In genomic region chr2:5697554-5697953, GRCh38 we compare ENCODE assay signal across 15 cellular contexts. TPM values are rescaled to one million over a fixed set of nuclear protein-coding genes. Genes with fewer than 3 reads are reported as not detected.
A peak's percentile ranks its signal among the peaks of the same experiment; 100 is the strongest.
DNase-seq lines count a peak whose midpoint lies in the region; ATAC-seq and TF ChIP-seq lines count a peak whose summit lies in the region.
"Had no signal": no experiment of that assay in that cellular context is flagged by ENCODE, and none has a peak within 500 bp of the region (broad histone marks: within the 10 kb centered on the region; RNA-seq: fewer than 3 reads in every experiment).

No MANE protein-coding gene starts in this region.

- no peak for TF ChIP-seq CTCF in AG04450 (IDR thresholded peaks at IDR 0.05; ENCODE audit: low read depth, low read length)
- no peak for TF ChIP-seq CTCF in H9 (conservative IDR thresholded peaks at IDR 0.05)

- no peak overlapping the region for H2BK15ac ChIP-seq in H9 (ENCODE audit: low read depth, low read length)

- peaks cover 14% of the 10 kb centered on the region for H3K23me2 ChIP-seq in H9 (ENCODE audit: insufficient read length, low read depth, low read length, poor library complexity, severe bottlenecking)

- H3K27me3 ChIP-seq in AG04450 (ENCODE audit: control insufficient read depth, insufficient read depth, low read length) (no peaks in the 10 kb centered on the region), H9 (ENCODE audit: insufficient read depth, low read length) (no peaks in the 10 kb centered on the region), muscle layer of colon (ENCODE audit: control insufficient read depth in 1 of 2, insufficient read depth in 2 of 2, low read length in 2 of 2) (peaks cover 0 to 25% of the 10 kb centered on the region in 2 donors)
- H3K27me3 ChIP-seq in naive thymus-derived CD4-positive, alpha-beta T cell (ENCODE audit: control insufficient read depth in 2 of 2, insufficient read depth in 2 of 2, low read length in 2 of 2): peaks cover 0 to 5% of the 10 kb centered on the region in 2 donors

- no peak overlapping the region for H2BK5ac ChIP-seq in H9 (ENCODE audit: insufficient read length, low read length)

- H4K5ac ChIP-seq in H9 (ENCODE audit: insufficient read length, low read depth, low read length): no peak overlapping the region

- H3K4me1 ChIP-seq in H9 (ENCODE audit: insufficient read depth, low read length) (no peaks in the 10 kb centered on the region), muscle layer of colon (ENCODE audit: insufficient read depth, low read length) (no peaks in the 10 kb centered on the region)
- no peaks in the 10 kb centered on the region for H3K4me1 ChIP-seq in naive thymus-derived CD4-positive, alpha-beta T cell (ENCODE audit: control insufficient read depth in 2 of 2, insufficient read depth in 2 of 2, low read length in 2 of 2)
- H3K4me1 ChIP-seq: colonic mucosa had no signal

- H3K27me3 Mint-ChIP-seq in H9 (ENCODE audit: low read depth): no peaks in the 10 kb centered on the region; the same call in none of the 2 replicates
- peaks cover 51 to 76% (median 62%) of the 10 kb centered on the region in 5 donors for H3K27me3 Mint-ChIP-seq in naive thymus-derived CD4-positive, alpha-beta T cell

- H4K8ac ChIP-seq in H9 (replicated peaks; ENCODE audit: insufficient read length, low read depth, low read length): no peak overlapping the region

- no peak overlapping the region for H2BK20ac ChIP-seq in H9 (ENCODE audit: low read depth, low read length, poor library complexity, severe bottlenecking)

- H2AK5ac ChIP-seq in H9 (ENCODE audit: insufficient read length, low read length): no peak overlapping the region

- H3K4me2 ChIP-seq in H9 (ENCODE audit: insufficient read depth, insufficient read length, low read length): peak overlapping the region; percentile 82

- no peak overlapping the region for H3K14ac ChIP-seq in H9 (ENCODE audit: insufficient read depth, low read length)

- H3K36me3 Mint-ChIP-seq in H9 (ENCODE audit: insufficient read depth in 1 of 3, low read depth in 3 of 3): peaks cover 14 to 40% (median 16%) of the 10 kb centered on the region in 3 experiments
- peaks cover 0 to 9% (median 0%) of the 10 kb centered on the region in 5 donors for H3K36me3 Mint-ChIP-seq in naive thymus-derived CD4-positive, alpha-beta T cell

- H3K9ac ChIP-seq in H9 (ENCODE audit: extremely low read depth, insufficient read length, low read length) (no peak overlapping the region), muscle layer of colon (ENCODE audit: low read length) (no peak overlapping the region)

- no peak overlapping the region for H3K18ac ChIP-seq in H9 (ENCODE audit: insufficient read length, low read depth, low read length)

- peaks cover 42 to 50% of the 10 kb centered on the region in 2 experiments for H3K4me1 Mint-ChIP-seq in H9
- H3K4me1 Mint-ChIP-seq in naive thymus-derived CD4-positive, alpha-beta T cell: peaks cover 0 to 24% (median 18%) of the 10 kb centered on the region in 7 donors

- H3K9me3 Mint-ChIP-seq in H9: peaks cover 0 to 2% of the 10 kb centered on the region in 2 experiments; a peak in 2 of 5 replicates
- H3K9me3 Mint-ChIP-seq in naive thymus-derived CD4-positive, alpha-beta T cell: peaks cover 0 to 14% (median 4%) of the 10 kb centered on the region in 11 donors
- H3K9me3 Mint-ChIP-seq: activated CD4-positive, alpha-beta memory T cell treated with anti-CD3 and anti-CD28 coated beads, Interleukin-2, amount 10 ng/mL, durations not matched to agents 7 days and 5 days had no signal

- H2BK120ac ChIP-seq in H9 (ENCODE audit: low read depth, low read length, poor library complexity, severe bottlenecking): no peak overlapping the region

- H3K79me2 ChIP-seq in H9 (ENCODE audit: insufficient read depth, low read length): peaks cover 9% of the 10 kb centered on the region; the same call in 1 of the 2 replicates

- peak overlapping the region in 2 of 3 experiments; percentile 75 to 79; a peak in 3 of 7 replicates for H3K27ac Mint-ChIP-seq in H9
- H3K27ac Mint-ChIP-seq in naive thymus-derived CD4-positive, alpha-beta T cell: no peak overlapping the region
- H3K27ac Mint-ChIP-seq: activated CD4-positive, alpha-beta memory T cell treated with anti-CD3 and anti-CD28 coated beads, Interleukin-2, amount 10 ng/mL, durations not matched to agents 7 days and 5 days had no signal

- H3K23ac ChIP-seq in H9 (ENCODE audit: insufficient read length, low read depth, low read length): no peak overlapping the region

- no peak overlapping the region for H3T11ph ChIP-seq in H9 (ENCODE audit: low read length)

- H3K27ac ChIP-seq in AG04450 (ENCODE audit: low read depth, low read length) (peak overlapping the region; percentile 21), H9 (ENCODE audit: insufficient read length, low read depth, low read length) (no peak overlapping the region), caudate nucleus (ENCODE audit: low read depth, low read length) (peak overlapping the region; percentile 52), muscle layer of colon (ENCODE audit: low read depth, low read length) (peak overlapping the region; percentile 52)
- no peak overlapping the region for H3K27ac ChIP-seq in naive thymus-derived CD4-positive, alpha-beta T cell (ENCODE audit: low read depth, low read length)
- H3K27ac ChIP-seq: colonic mucosa had no signal

- no peak for ATAC-seq in naive thymus-derived CD4-positive, alpha-beta T cell
- ATAC-seq in GM21526 (IDR thresholded peaks at IDR 0.05; ENCODE audit: low FRiP score, unreplicated experiment): no peak

- intact Hi-C loops in naive thymus-derived CD4-positive, alpha-beta T cell (cut with micrococcal nuclease): no loop called here

- H2BK12ac ChIP-seq in H9 (ENCODE audit: insufficient read length, low read depth, low read length): no peak overlapping the region

- H4K91ac ChIP-seq in H9 (ENCODE audit: insufficient read length, low read depth, low read length): no peak overlapping the region

- CTCF ChIA-PET in AG04450 (lab: Charles Lee): no interaction called here
- CTCF ChIA-PET in naive thymus-derived CD4-positive, alpha-beta T cell (lab: Charles Lee): no interaction called here

- H3K9me3 ChIP-seq in AG04450 (ENCODE audit: control insufficient read depth, insufficient read depth, low read length) (no peaks in the 10 kb centered on the region; the same call in 1 of the 2 replicates), H9 (ENCODE audit: control insufficient read depth, low read depth, low read length) (no peaks in the 10 kb centered on the region), muscle layer of colon (ENCODE audit: low read length) (no peaks in the 10 kb centered on the region)
- H3K9me3 ChIP-seq in naive thymus-derived CD4-positive, alpha-beta T cell (ENCODE audit: control insufficient read depth in 2 of 3, low read length in 3 of 3): no peaks in the 10 kb centered on the region
- H3K9me3 ChIP-seq: colonic mucosa, mucosa of descending colon had no signal

- WGBS in H9 (ENCODE audit: extremely low coverage, insufficient read length, low lambda C conversion rate): no CpG with 5 or more reads among the region's 8 CpGs

- no peak overlapping the region for H2AFZ ChIP-seq in H9 (ENCODE audit: low read length)

- H4K20me1 ChIP-seq in H9 (ENCODE audit: control insufficient read depth, insufficient read depth, insufficient read length): no peaks in the 10 kb centered on the region

- POLR2A ChIA-PET in AG04450 (lab: Yijun Ruan, JAX): no interaction called here
- POLR2A ChIA-PET in naive thymus-derived CD4-positive, alpha-beta T cell (lab: Charles Lee): no interaction called here

- no peaks in the 10 kb centered on the region for H3K36me3 ChIP-seq in muscle layer of colon (ENCODE audit: insufficient read depth, low read length)
- H3K36me3 ChIP-seq in naive thymus-derived CD4-positive, alpha-beta T cell (ENCODE audit: control insufficient read depth in 2 of 3, insufficient read depth in 3 of 3, low read length in 3 of 3): no peaks in the 10 kb centered on the region
- H3K36me3 ChIP-seq: colonic mucosa had no signal

- DNase-seq in AG04450 (ENCODE audit: low read depth, low spot score) (no peak), H9 (no peak), caudate nucleus (lab: John Stamatoyannopoulos, UW) (no peak), hippocampal formation (lab: John Stamatoyannopoulos, UW) (no peak)
- DNase-seq in naive thymus-derived CD4-positive, alpha-beta T cell: no peak
- DNase-seq in stimulated activated CD4-positive, alpha-beta T cell treated with anti-CD3 and anti-CD28 coated beads, Interleukin-4, amount 100 ng/mL, for 1 hour: no peak
- DNase-seq: activated CD4-positive, alpha-beta memory T cell treated with anti-CD3 and anti-CD28 coated beads, Interleukin-2, amount 10 ng/mL, durations not matched to agents 7 days and 5 days; activated naive CD4-positive, alpha-beta T cell; Calu3; colonic mucosa; mucosa of descending colon had no signal

- H3K79me1 ChIP-seq in H9 (ENCODE audit: insufficient read depth, low read depth, low read length, poor library complexity, severe bottlenecking): no peaks in the 10 kb centered on the region

- H3K56ac ChIP-seq in H9 (ENCODE audit: insufficient read length, low read depth, low read length): no peak overlapping the region

- peak overlapping the region; percentile 72 to 88 for H3K4me3 Mint-ChIP-seq in H9
- peak overlapping the region in 3 of 10 donors; percentile 1 to 40 (median 5) for H3K4me3 Mint-ChIP-seq in naive thymus-derived CD4-positive, alpha-beta T cell
- H3K4me3 Mint-ChIP-seq: activated CD4-positive, alpha-beta memory T cell treated with anti-CD3 and anti-CD28 coated beads, Interleukin-2, amount 10 ng/mL, durations not matched to agents 7 days and 5 days had no signal

- no peak overlapping the region for H3K4ac ChIP-seq in H9 (ENCODE audit: low read depth, low read length)

- H3K4me3 ChIP-seq in AG04450 (ENCODE audit: low read depth, low read length) (peak overlapping the region; percentile 78), muscle layer of colon (ENCODE audit: low read depth in 1 of 2, low read length in 2 of 2) (peak overlapping the region in 1 of 2 donors; percentile 7)
- no peak overlapping the region for H3K4me3 ChIP-seq in naive thymus-derived CD4-positive, alpha-beta T cell (ENCODE audit: low read length)
- H3K4me3 ChIP-seq: colonic mucosa, mucosa of descending colon had no signal

RNA-seq across cellular contexts. Expression of gene SOX11, which starts 5.4 kb away (rescaled TPM):
- polyA plus RNA-seq in AG04450 (2011; rRNA removed): 2.3 and 2.8 TPM in 2 replicates
- polyA minus RNA-seq in AG04450 (2011; rRNA and poly(A)+ RNA removed): 4.7 and 6.9 TPM in 2 replicates
- 42.8 and 43.8 TPM in 2 replicates for total RNA-seq in H9 (2021)
- not detected for total RNA-seq in naive thymus-derived CD4-positive, alpha-beta T cell
- polyA plus RNA-seq in naive thymus-derived CD4-positive, alpha-beta T cell: not detected
- total RNA-seq: activated CD4-positive, alpha-beta memory T cell treated with anti-CD3 and anti-CD28 coated beads, Interleukin-2, amount 10 ng/mL, durations not matched to agents 7 days and 5 days; Calu3; M059J; T-helper 1 cell treated with Interleukin-12 subunit alpha and Interleukin-12 subunit beta and Interleukin-4 antibody, amounts not matched to agents 30 ng/mL and 1 ng/mL, for 36 hours had no signal

Comparison
In these comparisons a context has a peak if more than half of its experiments do, and no peak if none do; other contexts are left out.
1. H3K27ac ChIP-seq: peak in AG04450 (single experiment), caudate nucleus (single experiment) and muscle layer of colon (single experiment); none in H9 (single experiment) and naive thymus-derived CD4-positive, alpha-beta T cell (single experiment).
2. H3K27ac Mint-ChIP-seq: peak in H9 (2 of 3); none in naive thymus-derived CD4-positive, alpha-beta T cell (0 of 9).
3. RNA of gene SOX11, which starts 5.4 kb away (total RNA-seq): 42.8 to 43.8 TPM in H9; not detected in naive thymus-derived CD4-positive, alpha-beta T cell; every median in the first group is over 10 times any median in the second.